9 cellular contexts compared by ENCODE assay signal in the genomic region with DNA sequence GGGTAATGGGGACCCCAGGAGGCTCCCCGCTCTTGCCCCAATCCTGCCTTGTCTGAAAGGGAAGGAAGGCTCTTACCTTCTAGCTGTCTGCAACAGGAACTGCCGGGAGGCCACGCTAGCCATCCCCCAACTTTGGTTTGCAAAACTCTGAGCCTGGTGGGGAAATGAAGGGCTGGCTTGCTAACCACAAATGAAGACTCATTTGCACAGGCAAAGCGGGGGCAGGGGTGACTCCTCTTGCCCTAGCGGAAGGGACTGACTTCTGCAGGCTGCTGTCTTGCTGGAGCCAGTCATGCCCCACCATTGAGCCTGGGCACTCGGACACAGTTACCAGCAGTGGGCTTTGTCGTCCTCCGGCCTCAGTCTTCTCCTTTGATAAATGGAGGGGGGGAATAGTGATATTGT. TPM values are rescaled to one million over a fixed set of nuclear protein-coding genes. Genes with fewer than 3 reads are reported as not detected.
DNase-seq lines count a peak whose midpoint lies in the region; ATAC-seq and TF ChIP-seq lines count a peak whose summit lies in the region.
"Had no signal": no experiment of that assay in that cellular context is flagged by ENCODE, and none has a peak within 500 bp of the region (broad histone marks: within the 10 kb centered on the region; RNA-seq: fewer than 3 reads in every experiment).

No MANE protein-coding gene starts in this region.

- H3K4me3 Mint-ChIP-seq in IgD-negative memory B cell, result peak overlapping the region; percentile 79 to 95 (median 86)

- H3K27me3 Mint-ChIP-seq in IgD-negative memory B cell, result no peaks in the 10 kb centered on the region

- H3K36me3 ChIP-seq in testis (ENCODE audit: low read depth, missing control alignments), result no peaks in the 10 kb centered on the region
- H3K36me3 ChIP-seq: thoracic aorta had no signal

- no peaks in the 10 kb centered on the region for H3K9me3 ChIP-seq in testis
- H3K9me3 ChIP-seq: thoracic aorta had no signal

- peaks cover 19% of the 10 kb centered on the region for H3K36me3 Mint-ChIP-seq in IgD-negative memory B cell

- WGBS in testis, 2 donors, result 82 to 83% methylated on average over 7 to 8 of the region's 8 CpGs

- H3K4me3 ChIP-seq in testis, result no peak overlapping the region
- H3K4me3 ChIP-seq: thoracic aorta had no signal

- intact Hi-C loops in left colon (cut with DNase I, micrococcal nuclease) (no loop called here), testis (cut with DNase I; ENCODE audit: low total_unique reads) (no loop called here)

- H3K9me3 Mint-ChIP-seq in IgD-negative memory B cell, result no peaks in the 10 kb centered on the region

- ATAC-seq in GM21447 (IDR thresholded peaks at IDR 0.05; ENCODE audit: unreplicated experiment) (peak; percentile 63), left colon (peak; percentile 48)

- H3K27me3 ChIP-seq in testis, result no peaks in the 10 kb centered on the region

- H3K27ac ChIP-seq in testis, result no peak overlapping the region
- H3K27ac ChIP-seq: thoracic aorta had no signal

- H3K27ac Mint-ChIP-seq in IgD-negative memory B cell, result peak overlapping the region; percentile 87 to 98 (median 96)

- peaks cover 57 to 85% (median 83%) of the 10 kb centered on the region in 3 donors for H3K4me1 Mint-ChIP-seq in IgD-negative memory B cell

- no peak for TF ChIP-seq CTCF in testis (IDR thresholded peaks at IDR 0.05)

- DNase-seq in activated CD8-positive, alpha-beta memory T cell treated with anti-CD3 and anti-CD28 coated beads, Interleukin-2, amount 50 U/mL, for 1 hour (ENCODE audit: extremely low read depth), result peak; percentile 20
- DNase-seq in left colon (peak; percentile 47 to 78), testis (peak; percentile 27), NCI-H524 treated with DMSO at 0.1 percent for 48 hours (lab: John Stamatoyannopoulos, UW) (no peak), kidney glomerular epithelial cell (lab: John Stamatoyannopoulos, UW) (no peak)

- TF ChIP-seq POLR2A in GM10847 (IDR thresholded peaks at IDR 0.05; ENCODE audit: extremely low read depth, insufficient read length) (peak; percentile 68), testis (IDR thresholded peaks at IDR 0.05) (no peak)

- no peaks in the 10 kb centered on the region for H3K4me1 ChIP-seq in testis

RNA-seq across cellular contexts. Expression of gene PLCG2, which starts 52.6 kb away (rescaled TPM):
- 123 TPM for polyA plus RNA-seq in IgD-negative memory B cell
- 10 to 100 TPM; 16.7 to 20.0 TPM for total RNA-seq in left colon
- 10 to 100 TPM in 1 of 2 donors, 1 to 10 TPM in 1; 8.0 to 11.3 TPM for total RNA-seq in testis
- polyA plus RNA-seq in testis (ENCODE audit: insufficient read depth, low read depth, low replicate concordance), result 6.8 TPM

Comparison
In these comparisons a context has a peak if more than half of its experiments do, and no peak if none do; other contexts are left out.
1. DNase-seq: peak in activated CD8-positive, alpha-beta memory T cell treated with anti-CD3 and anti-CD28 coated beads, Interleukin-2, amount 50 U/mL, for 1 hour (single experiment), left colon (2 of 2) and testis (single experiment); none in NCI-H524 treated with DMSO at 0.1 percent for 48 hours (single experiment) and kidney glomerular epithelial cell (single experiment).